In genomic region chr14:67514203-67514607, GRCh38 we compare ENCODE assay signal across 8 cellular contexts. TPM values are rescaled to one million over a fixed set of nuclear protein-coding genes. Genes with fewer than 3 reads are reported as not detected.
A peak's percentile ranks its signal among the peaks of the same experiment; 100 is the strongest.
DNase-seq lines count a peak whose midpoint lies in the region; ATAC-seq and TF ChIP-seq lines count a peak whose summit lies in the region.

No MANE protein-coding gene starts in this region.

- H3K4me1 Mint-ChIP-seq in GM23338: peaks cover 18% of the 10 kb centered on the region

- H3K27ac Mint-ChIP-seq in GM23338: no peak overlapping the region

- peaks cover 31% of the 10 kb centered on the region for H3K27me3 Mint-ChIP-seq in GM23338 (ENCODE audit: insufficient read depth, low read depth, poor library complexity)

- no peak for TF ChIP-seq CTCF in GM23338 (conservative IDR thresholded peaks at IDR 0.05; ENCODE audit: low read depth in 2 of 2)
- TF ChIP-seq CTCF in VCaP (conservative IDR thresholded peaks at IDR 0.05): no peak

- 0 out of 2 replicates have a peak, but pooled peaks cover 3% of the 10 kb centered on the region for H3F3A ChIP-seq in GM23338 (replicated peaks; ENCODE audit: low read depth)

- intact Hi-C loops in left cardiac atrium (cut with DNase I): no loop called here

- H3K79me2 ChIP-seq in GM23338 (replicated peaks; ENCODE audit: insufficient read depth): no peaks in the 10 kb centered on the region

- peak overlapping the region; percentile 90 for H3K4me2 ChIP-seq in GM23338

- H3K4me3 Mint-ChIP-seq in GM23338: peak overlapping the region; percentile 79

- H3K9me2 ChIP-seq in GM23338 (ENCODE audit: insufficient read depth): no peaks in the 10 kb centered on the region

- H2AFZ ChIP-seq in GM23338: peak overlapping the region; percentile 90

- no peak overlapping the region for H3K27ac ChIP-seq in GM23338 (ENCODE audit: low read depth)
- peak overlapping the region; percentile 92 for H3K27ac ChIP-seq in VCaP

- peaks cover 55% of the 10 kb centered on the region for H3K27me3 ChIP-seq in GM23338 (ENCODE audit: insufficient read depth)

- no peaks in the 10 kb centered on the region; the same call in 1 of the 2 replicates for H4K20me1 ChIP-seq in GM23338 (replicated peaks; ENCODE audit: insufficient read depth)

- no peaks in the 10 kb centered on the region for H3K36me3 Mint-ChIP-seq in GM23338 (ENCODE audit: low read depth)

- H3K4me3 ChIP-seq in GM23338 (peak overlapping the region; percentile 83), skeletal muscle cell (ENCODE audit: low read depth, low read length) (peak overlapping the region; percentile 64)

- DNase-seq in GM23338 (ENCODE audit: low spot score) (peak; percentile 31), left cardiac atrium (no peak), skeletal muscle cell (ENCODE audit: low read depth) (no peak), RKO (ENCODE audit: low spot score) (no peak), CD1c-positive myeloid dendritic cell (ENCODE audit: extremely low spot score) (no peak)

- peak; percentile 18 for ATAC-seq in GM23338
- ATAC-seq in left cardiac atrium: peak; percentile 49 to 58
- ATAC-seq in HG02870 (IDR thresholded peaks at IDR 0.05; ENCODE audit: unreplicated experiment): no peak
- ATAC-seq in GM21447 (IDR thresholded peaks at IDR 0.05; ENCODE audit: unreplicated experiment): no peak

- no peaks in the 10 kb centered on the region for H3K9me3 Mint-ChIP-seq in GM23338

- H3K4me1 ChIP-seq in GM23338 (ENCODE audit: insufficient read depth): no peaks in the 10 kb centered on the region; the same call in 1 of the 2 replicates

- no peaks in the 10 kb centered on the region for H3K36me3 ChIP-seq in GM23338 (ENCODE audit: insufficient read depth)

TF ChIP-seq in GM23338, 12 proteins besides CTCF, POLR2A, EP300 and RAD21:
- TF ChIP-seq STAT1 (IDR thresholded peaks at IDR 0.05; ENCODE audit: unreplicated experiment): no peak
- TF ChIP-seq JUNB (IDR thresholded peaks at IDR 0.05; ENCODE audit: unreplicated experiment): no peak
- no peak for TF ChIP-seq CREB1 (CRISPR knock-in tag; IDR thresholded peaks at IDR 0.05; ENCODE audit: low read depth)
- TF ChIP-seq ZNF331 (CRISPR knock-in tag; IDR thresholded peaks at IDR 0.05; ENCODE audit: low read depth): no peak
- no peak for TF ChIP-seq ETS1 (IDR thresholded peaks at IDR 0.05)
- no peak for TF ChIP-seq EZH2phosphoT487 (IDR thresholded peaks at IDR 0.05; ENCODE audit: unreplicated experiment)
- no peak for TF ChIP-seq NANOG (IDR thresholded peaks at IDR 0.05; ENCODE audit: borderline replicate concordance)
TF ChIP-seq in GM23338: peak in this region for 0.

RNA-seq across cellular contexts. Expression of gene PLEKHH1, which starts 18.9 kb away (rescaled TPM):
- 30.6 and 33.9 TPM in 2 replicates for total RNA-seq in GM23338 (2014; rRNA removed; shearing (Covaris generic))
- 14.7 and 15.4 TPM in 2 replicates for polyA plus RNA-seq in GM23338 (2016; fragmentation: Nextera tagmentation; extraction: Ambion mirVana)
- 1 to 10 TPM; 3.6 to 5.5 TPM for total RNA-seq in left cardiac atrium

RNA-seq across cellular contexts. Expression of gene TMEM229B, which starts 25.7 kb away (rescaled TPM):
- total RNA-seq in GM23338 (2014; rRNA removed; shearing (Covaris generic)): 1.6 and 2.4 TPM in 2 replicates
- 0.42 TPM in 1 of 2 replicates, not detected in the other for polyA plus RNA-seq in GM23338 (2016; fragmentation: Nextera tagmentation; extraction: Ambion mirVana)
- 1 to 10 TPM; 1.5 to 6.5 TPM for total RNA-seq in left cardiac atrium

Comparison
In these comparisons a context has a peak if more than half of its experiments do, and no peak if none do; other contexts are left out.
1. ATAC-seq: peak in GM23338 (single experiment) and left cardiac atrium (2 of 2); none in HG02870 (single experiment) and GM21447 (single experiment).